Comparison of ENCODE assay signal across 9 cellular contexts in the genomic region with DNA sequence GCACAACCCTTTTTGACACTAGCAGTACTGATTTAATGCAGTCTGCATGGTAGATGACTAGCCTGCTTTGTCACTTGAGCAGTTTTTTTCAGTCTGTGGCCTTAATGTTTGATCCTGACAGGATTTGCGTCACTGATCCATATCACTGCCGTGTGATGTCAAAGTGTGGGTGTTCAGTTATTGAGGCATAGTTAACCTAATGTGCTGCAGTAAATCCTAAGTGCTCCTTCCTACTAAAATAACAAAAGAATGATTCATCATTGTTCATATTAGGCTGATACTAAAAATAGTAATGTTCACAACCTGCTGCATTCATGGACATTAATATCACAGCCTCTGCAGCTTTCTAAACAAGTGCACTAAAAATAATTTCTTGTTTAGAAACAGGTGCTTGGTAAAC.
DNase-seq lines count a peak whose midpoint lies in the region; ATAC-seq, FAIRE-seq and TF ChIP-seq lines count a peak whose summit lies in the region.
"Had no signal": no experiment of that assay in that cellular context is flagged by ENCODE, and none has a peak within 500 bp of the region (broad histone marks: within the 10 kb centered on the region; RNA-seq: fewer than 3 reads in every experiment).

No MANE protein-coding gene starts in this region.

- H3K4me3 ChIP-seq in fibroblast of lung (replicated peaks in 1 of 4; ENCODE audit: control extremely low read depth in 1 of 4, insufficient read depth in 1 of 4, low read depth in 3 of 4, low read length in 4 of 4) (no peak overlapping the region), prostate gland (no peak overlapping the region)

- H3K9me3 ChIP-seq in fibroblast of lung (ENCODE audit: control insufficient read depth, insufficient read depth, low read depth, low read length) = no peaks in the 10 kb centered on the region
- no peaks in the 10 kb centered on the region for H3K9me3 ChIP-seq in prostate gland

- H4K20me1 ChIP-seq in fibroblast of lung (ENCODE audit: control insufficient read depth, extremely low read depth, insufficient read depth, low read length) = no peaks in the 10 kb centered on the region

- no peaks in the 10 kb centered on the region for H3K79me2 ChIP-seq in fibroblast of lung (ENCODE audit: control insufficient read depth, insufficient read depth, low read length)

- TF ChIP-seq CTCF in fibroblast of lung (conservative IDR thresholded peaks at IDR 0.05 in 1 of 2, IDR thresholded peaks at IDR 0.05 in 1 of 2; ENCODE audit: low read depth in 1 of 2, low read length in 2 of 2) = no peak
- TF ChIP-seq CTCF in prostate gland (IDR thresholded peaks at IDR 0.05) = no peak

- no peaks in the 10 kb centered on the region for H3K27me3 ChIP-seq in fibroblast of lung (ENCODE audit: control insufficient read depth, insufficient read depth, low read length)
- H3K27me3 ChIP-seq in prostate gland (replicated peaks; ENCODE audit: insufficient read depth) = no peaks in the 10 kb centered on the region

- H3K36me3 ChIP-seq in fibroblast of lung (ENCODE audit: control insufficient read depth, insufficient read depth, low read length) (no peaks in the 10 kb centered on the region), prostate gland (no peaks in the 10 kb centered on the region)

- TF ChIP-seq POLR2A in prostate gland (IDR thresholded peaks at IDR 0.05) = no peak
- TF ChIP-seq POLR2A in GM18505 (IDR thresholded peaks at IDR 0.05; ENCODE audit: borderline replicate concordance, extremely low read depth, insufficient read depth, insufficient read length) = no peak

- WGBS in prostate gland = 5% methylated on average over 2 of the region's 2 CpGs

- H3K4me1 ChIP-seq in fibroblast of lung (ENCODE audit: control insufficient read depth, extremely low read depth, insufficient read depth, low read length) = peaks cover 11% of the 10 kb centered on the region
- H3K4me1 ChIP-seq in prostate gland (replicated peaks) = no peaks in the 10 kb centered on the region

- peak; percentile 82 for FAIRE-seq in RCC 7860 (lab: Jason Lieb, UNC)

- H3K4me2 ChIP-seq in fibroblast of lung (ENCODE audit: extremely low read depth, insufficient read depth, low read length) = peak overlapping the region; percentile 59

- ATAC-seq in GM18505 (IDR thresholded peaks at IDR 0.05; ENCODE audit: unreplicated experiment) = no peak
- ATAC-seq in HG02885 (IDR thresholded peaks at IDR 0.05; ENCODE audit: poor library complexity, unreplicated experiment) = no peak
- ATAC-seq in GM18861 (IDR thresholded peaks at IDR 0.05; ENCODE audit: unreplicated experiment) = no peak
- ATAC-seq: Panc1 had no signal

- H3K27ac ChIP-seq in fibroblast of lung (ENCODE audit: insufficient read depth, low read length) (peak overlapping the region; percentile 48), prostate gland (peak overlapping the region; percentile 29 to 35)

- H2AFZ ChIP-seq in fibroblast of lung (ENCODE audit: low read length) = no peak overlapping the region

- intact Hi-C loops in prostate gland (cut with DNase I) = loop anchor here (5.0 kb wide), 1 partner anchor 121 kb away; the partner anchor contains the start of gene FNDC3A

- DNase-seq in DMS153 (lab: John Stamatoyannopoulos, UW) (peak; percentile 72), RCC 7860 (ENCODE audit: low spot score) (peak; percentile 73), fibroblast of lung (ENCODE audit: low read depth in 2 of 2) (peak; percentile 95 to 98), prostate gland (ENCODE audit: low spot score) (peak; percentile 18), NCI-H2171 treated with DMSO at 0.1 percent for 48 hours (lab: John Stamatoyannopoulos, UW) (no peak)

- no peak overlapping the region for H3K9ac ChIP-seq in fibroblast of lung (ENCODE audit: insufficient read depth, low read length)
